ENCODE assay signal across 35 cellular contexts in the genomic region with DNA sequence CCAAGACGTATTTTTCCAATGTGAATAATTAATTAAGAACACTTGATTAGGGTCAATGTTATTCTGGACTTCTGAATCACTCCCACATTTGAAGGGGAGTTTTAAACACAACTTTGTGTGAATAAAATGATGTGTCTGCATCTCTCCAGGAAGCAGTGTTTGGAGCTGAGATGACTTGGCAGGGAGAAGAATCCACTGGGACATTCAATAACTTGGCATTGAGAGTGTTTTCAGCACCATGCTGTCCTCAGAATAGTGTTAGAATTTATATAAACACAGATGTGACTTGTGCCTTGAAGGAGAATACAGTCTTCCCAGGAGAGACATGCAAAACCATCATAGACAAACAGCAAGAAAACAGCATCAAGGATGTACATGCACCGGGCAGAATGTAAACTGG. TPM values are rescaled to one million over a fixed set of nuclear protein-coding genes. Genes with fewer than 3 reads are reported as not detected.
"Had no signal": no experiment of that assay in that cellular context is flagged by ENCODE, and none has a peak within 500 bp of the region (broad histone marks: within the 10 kb centered on the region; RNA-seq: fewer than 3 reads in every experiment).

No MANE protein-coding gene starts in this region.

- H2AFZ ChIP-seq: PC-9 had no signal

- DNase-seq: activated CD4-positive, alpha-beta memory T cell treated with anti-CD3 and anti-CD28 coated beads for 36 hours; activated CD4-positive, alpha-beta T cell treated with anti-CD3 and anti-CD28 coated beads for 36 hours; activated CD4-positive, alpha-beta T cell treated with anti-CD3 and anti-CD28 coated beads, Interleukin-2, amount 50 U/mL, for 1 hour; activated CD8-positive, alpha-beta memory T cell treated with anti-CD3 and anti-CD28 coated beads, Interleukin-2, amount 50 U/mL, for 4 hours; activated gamma-delta T cell treated with Interleukin-2 at 50 U/mL for 16 hours; activated naive CD4-positive, alpha-beta T cell treated with anti-CD3 and anti-CD28 coated beads for 36 hours; activated T-cell treated with anti-CD3 and anti-CD28 coated beads for 4 hours; activated T-cell treated with anti-CD3 and anti-CD28 coated beads, Interleukin-2, amount 50 U/mL, for 4 hours; adrenal gland; central memory CD4-positive, alpha-beta T cell; Karpas-422; KBM-7; NCI-H1105; NCI-H1417 treated with DMSO at 0.1 percent for 48 hours; NCI-H187 treated with DMSO at 0.1 percent for 48 hours; NCI-H2081; NCI-H345; NCI-H524 treated with DMSO at 0.1 percent for 48 hours; PC-9; SHP77; SK-N-SH had no signal

- H3K4me1 ChIP-seq: adrenal gland, SJSA1 had no signal

- H3K27ac Mint-ChIP-seq: activated CD4-positive, alpha-beta memory T cell treated with anti-CD3 and anti-CD28 coated beads for 36 hours; activated CD4-positive, alpha-beta T cell treated with anti-CD3 and anti-CD28 coated beads for 36 hours; activated naive CD4-positive, alpha-beta T cell treated with anti-CD3 and anti-CD28 coated beads for 36 hours; activated naive CD4-positive, alpha-beta T cell treated with anti-CD3 and anti-CD28 coated beads, Interleukin-2, amount 50 U/mL, for 72 hours; activated T-helper 1 cell treated with anti-CD3 and anti-CD28 coated beads, Interleukin-12 subunit alpha, Interleukin-12 subunit beta, Interleukin-2, Interleukin-4 antibody, amounts not matched to agents 30 ng/mL and 10 ng/mL and 1 ng/mL, durations not matched to agents 14 hours and 24 hours and 36 hours; brain; T-helper 1 cell treated with Interleukin-12 subunit alpha and Interleukin-12 subunit beta and Interleukin-4 antibody, amounts not matched to agents 30 μg/mL and 1 μg/mL, for 36 hours; T-helper 2 cell treated with Interferon-gamma antibody and Interleukin-4, amounts not matched to agents 5 μg/mL and 100 μg/mL, for 36 hours; WTC11 had no signal

- H3K36me3 ChIP-seq: adrenal gland, SJSA1 had no signal

- H3K27me3 ChIP-seq: adrenal gland had no signal

- H3K9me3 Mint-ChIP-seq: activated CD4-positive, alpha-beta memory T cell treated with anti-CD3 and anti-CD28 coated beads for 36 hours; activated naive CD4-positive, alpha-beta T cell treated with anti-CD3 and anti-CD28 coated beads for 36 hours; activated naive CD4-positive, alpha-beta T cell treated with anti-CD3 and anti-CD28 coated beads, Interleukin-2, amount 50 U/mL, for 72 hours; activated T-cell treated with anti-CD3 and anti-CD28 coated beads, Interleukin-2, amount 50 U/mL, for 4 hours; activated T-helper 1 cell treated with anti-CD3 and anti-CD28 coated beads, Interleukin-12 subunit alpha, Interleukin-12 subunit beta, Interleukin-2, Interleukin-4 antibody, amounts not matched to agents 30 ng/mL and 10 ng/mL and 1 ng/mL, durations not matched to agents 14 hours and 24 hours and 36 hours; IgD-negative memory B cell; T-helper 1 cell treated with Interleukin-12 subunit alpha and Interleukin-12 subunit beta and Interleukin-4 antibody, amounts not matched to agents 30 μg/mL and 1 μg/mL, for 36 hours; T-helper 2 cell treated with Interferon-gamma antibody and Interleukin-4, amounts not matched to agents 5 μg/mL and 100 μg/mL, for 36 hours; WTC11 had no signal

- H3K9ac ChIP-seq: SK-N-SH had no signal

- H3K36me3 Mint-ChIP-seq: activated CD4-positive, alpha-beta memory T cell treated with anti-CD3 and anti-CD28 coated beads for 36 hours; activated naive CD4-positive, alpha-beta T cell treated with anti-CD3 and anti-CD28 coated beads, Interleukin-2, amount 50 U/mL, for 72 hours; brain; IgD-negative memory B cell; WTC11 had no signal

- H3K27ac ChIP-seq: adrenal gland, PC-9, RWPE1, SJSA1 had no signal

- H3K4me3 Mint-ChIP-seq: activated CD4-positive, alpha-beta memory T cell treated with anti-CD3 and anti-CD28 coated beads for 36 hours; activated CD4-positive, alpha-beta T cell treated with anti-CD3 and anti-CD28 coated beads for 36 hours; activated naive CD4-positive, alpha-beta T cell treated with anti-CD3 and anti-CD28 coated beads for 36 hours; activated T-cell treated with anti-CD3 and anti-CD28 coated beads, Interleukin-2, amount 50 U/mL, for 4 hours; activated T-helper 1 cell treated with anti-CD3 and anti-CD28 coated beads, Interleukin-12 subunit alpha, Interleukin-12 subunit beta, Interleukin-2, Interleukin-4 antibody, amounts not matched to agents 30 ng/mL and 10 ng/mL and 1 ng/mL, durations not matched to agents 14 hours and 24 hours and 36 hours; brain; IgD-negative memory B cell; T-helper 1 cell treated with Interleukin-12 subunit alpha and Interleukin-12 subunit beta and Interleukin-4 antibody, amounts not matched to agents 30 μg/mL and 1 μg/mL, for 36 hours; T-helper 2 cell treated with Interferon-gamma antibody and Interleukin-4, amounts not matched to agents 5 μg/mL and 100 μg/mL, for 36 hours; WTC11 had no signal

- H3K9me3 ChIP-seq: adrenal gland, SJSA1, SK-N-SH had no signal

- ATAC-seq: activated CD4-positive, alpha-beta T cell treated with anti-CD3 and anti-CD28 coated beads for 36 hours; activated CD4-positive, CD25-positive, alpha-beta regulatory T cell treated with anti-CD3 and anti-CD28 coated beads, Interleukin-2, amount 50 U/mL, for 24 hours; activated naive CD4-positive, alpha-beta T cell treated with anti-CD3 and anti-CD28 coated beads, Interleukin-2, amount 50 U/mL, for 72 hours; activated T-cell treated with anti-CD3 and anti-CD28 coated beads, Interleukin-2, amount 50 U/mL, for 4 hours had no signal

- H3K27me3 Mint-ChIP-seq: activated CD4-positive, alpha-beta memory T cell treated with anti-CD3 and anti-CD28 coated beads for 36 hours; activated CD4-positive, alpha-beta T cell treated with anti-CD3 and anti-CD28 coated beads for 36 hours had no signal

- H3K4me3 ChIP-seq: adrenal gland, PC-9, SJSA1 had no signal

- H3K4me2 ChIP-seq: PC-9, SK-N-SH had no signal

RNA-seq across cellular contexts. Expression of gene KCNMB1, which starts 32.7 kb away (rescaled TPM):
- total RNA-seq: activated CD4-positive, alpha-beta memory T cell treated with anti-CD3 and anti-CD28 coated beads for 36 hours; activated CD4-positive, alpha-beta T cell treated with anti-CD3 and anti-CD28 coated beads for 36 hours; activated naive CD4-positive, alpha-beta T cell treated with anti-CD3 and anti-CD28 coated beads, Interleukin-2, amount 50 U/mL, for 72 hours; bronchial epithelial cell; MCF 10A; NCI-H460; OCI-LY7; PC-9 had no signal
